ENCODE assay signal across 12 cellular contexts in the genomic region with DNA sequence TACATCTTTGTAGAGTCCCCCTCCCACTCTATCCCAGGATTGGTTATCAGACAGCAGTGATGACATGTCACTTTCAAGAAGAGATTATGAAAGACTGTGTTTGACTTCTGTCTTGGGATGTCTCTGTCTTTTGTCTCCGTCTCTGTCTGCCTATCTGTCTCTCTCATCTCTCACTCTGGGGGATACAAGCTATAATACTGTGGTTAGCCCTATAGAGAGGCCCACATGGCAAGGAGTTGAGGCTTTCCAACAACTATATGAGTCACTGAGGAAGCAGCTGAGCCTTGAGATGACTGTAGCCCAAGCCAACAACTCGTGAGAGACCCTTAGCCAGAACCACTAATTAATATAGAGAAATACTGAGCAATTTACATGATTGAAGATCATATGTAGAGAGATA.
DNase-seq lines count a peak whose midpoint lies in the region; ATAC-seq, FAIRE-seq and TF ChIP-seq lines count a peak whose summit lies in the region.
"Had no signal": no experiment of that assay in that cellular context is flagged by ENCODE, and none has a peak within 500 bp of the region (broad histone marks: within the 10 kb centered on the region; RNA-seq: fewer than 3 reads in every experiment).

No MANE protein-coding gene starts in this region.

- H2AFZ ChIP-seq in smooth muscle cell (ENCODE audit: low read depth) = no peak overlapping the region

- peaks cover 52% of the 10 kb centered on the region for H4K20me1 ChIP-seq in smooth muscle cell (ENCODE audit: low read depth)

- WGBS in smooth muscle cell (ENCODE audit: low lambda C conversion rate) = 7% methylated on average over 2 of the region's 2 CpGs

- ATAC-seq in activated T-cell treated with anti-CD3 and anti-CD28 coated beads, Interleukin-2, amount 50 U/mL, for 4 hours = peak; percentile 44 to 56
- ATAC-seq in HG02798 (IDR thresholded peaks at IDR 0.05; ENCODE audit: poor library complexity, unreplicated experiment) (peak; percentile 38), left colon (no peak)
- ATAC-seq: naive thymus-derived CD4-positive, alpha-beta T cell had no signal

- H3K4me1 Mint-ChIP-seq in activated T-cell treated with anti-CD3 and anti-CD28 coated beads, Interleukin-2, amount 50 U/mL, for 4 hours (ENCODE audit: low read depth) = peaks cover 2% of the 10 kb centered on the region

- peak overlapping the region; percentile 20 for H3K27ac ChIP-seq in smooth muscle cell (ENCODE audit: low read depth)

- H3K79me2 ChIP-seq in smooth muscle cell (ENCODE audit: low read depth) = peaks cover 3% of the 10 kb centered on the region

- no peak overlapping the region for H3K4me3 ChIP-seq in smooth muscle cell

- no peak overlapping the region for H3K4me3 Mint-ChIP-seq in activated T-cell treated with anti-CD3 and anti-CD28 coated beads, Interleukin-2, amount 50 U/mL, for 4 hours
- H3K4me3 Mint-ChIP-seq: activated naive CD8-positive, alpha-beta T cell; endodermal cell; naive thymus-derived CD4-positive, alpha-beta T cell had no signal

- peaks cover 7% of the 10 kb centered on the region for H3K27me3 Mint-ChIP-seq in activated T-cell treated with anti-CD3 and anti-CD28 coated beads, Interleukin-2, amount 50 U/mL, for 4 hours (ENCODE audit: low read depth)

- no peaks in the 10 kb centered on the region for H3K4me1 ChIP-seq in smooth muscle cell (ENCODE audit: low read depth)

- no peaks in the 10 kb centered on the region for H3F3A ChIP-seq in smooth muscle cell (ENCODE audit: low read depth)

- no peaks in the 10 kb centered on the region for H3K9me3 Mint-ChIP-seq in activated T-cell treated with anti-CD3 and anti-CD28 coated beads, Interleukin-2, amount 50 U/mL, for 4 hours
- H3K9me3 Mint-ChIP-seq: endodermal cell had no signal

- no peaks in the 10 kb centered on the region for H3K27me3 ChIP-seq in smooth muscle cell (ENCODE audit: low read depth)

- no peaks in the 10 kb centered on the region for H3K9me3 ChIP-seq in smooth muscle cell (replicated peaks; ENCODE audit: low read depth)

- H3K4me2 ChIP-seq in smooth muscle cell = peak overlapping the region; percentile 29

- no peak overlapping the region for H3K9ac ChIP-seq in smooth muscle cell (ENCODE audit: low read depth)

- TF ChIP-seq CTCF in smooth muscle cell (IDR thresholded peaks at IDR 0.05; ENCODE audit: borderline replicate concordance, insufficient read depth, poor library complexity, severe bottlenecking) = no peak

- intact Hi-C loops in left colon (cut with DNase I, micrococcal nuclease) = no loop called here

- no peaks in the 10 kb centered on the region for H3K36me3 ChIP-seq in smooth muscle cell (ENCODE audit: low read depth)

- H3K36me3 Mint-ChIP-seq in activated T-cell treated with anti-CD3 and anti-CD28 coated beads, Interleukin-2, amount 50 U/mL, for 4 hours (ENCODE audit: insufficient read depth) = no peaks in the 10 kb centered on the region
- H3K36me3 Mint-ChIP-seq: activated naive CD8-positive, alpha-beta T cell; naive thymus-derived CD4-positive, alpha-beta T cell had no signal

- no peak for TF ChIP-seq POLR2A in GM12892 (IDR thresholded peaks at IDR 0.05; ENCODE audit: low read depth, low read length)

- DNase-seq in activated T-cell treated with anti-CD3 and anti-CD28 coated beads, Interleukin-2, amount 50 U/mL, for 4 hours = no peak
- no peak for DNase-seq in activated T-cell treated with anti-CD3 and anti-CD28 coated beads, Interleukin-2, amount 50 U/mL, for 48 hours
- DNase-seq in smooth muscle cell (lab: John Stamatoyannopoulos, UW; ENCODE audit: unreplicated experiment) = no peak
- DNase-seq in left colon = no peak
- DNase-seq in hepatic stellate cell (ENCODE audit: low spot score) = no peak
- DNase-seq in GM12892 (ENCODE audit: insufficient read length) = no peak
- DNase-seq: endodermal cell; naive thymus-derived CD4-positive, alpha-beta T cell; NCI-H1105 had no signal

- no peak for FAIRE-seq in GM12892 (lab: Jason Lieb, UNC)

TF ChIP-seq in PFSK-1, 5 proteins besides CTCF, POLR2A, EP300 and RAD21:
- TF ChIP-seq SIN3A (IDR thresholded peaks at IDR 0.05; ENCODE audit: borderline replicate concordance, insufficient read depth, low read length) (0 out of 2 replicates have a peak, but pooled peaks have one; percentile 33), TAF1 (IDR thresholded peaks at IDR 0.05; ENCODE audit: borderline replicate concordance, insufficient read depth, low read length) (no peak), POLR2AphosphoS5 (IDR thresholded peaks at IDR 0.05; ENCODE audit: low read depth, low read length) (0 out of 2 replicates have a peak, but pooled peaks have one; percentile 25), FOXP2 (optimal IDR thresholded peaks at IDR 0.05; ENCODE audit: borderline replicate concordance, extremely low read depth, extremely low read length, insufficient read depth) (no peak)
- TF ChIP-seq, protein P1, sequence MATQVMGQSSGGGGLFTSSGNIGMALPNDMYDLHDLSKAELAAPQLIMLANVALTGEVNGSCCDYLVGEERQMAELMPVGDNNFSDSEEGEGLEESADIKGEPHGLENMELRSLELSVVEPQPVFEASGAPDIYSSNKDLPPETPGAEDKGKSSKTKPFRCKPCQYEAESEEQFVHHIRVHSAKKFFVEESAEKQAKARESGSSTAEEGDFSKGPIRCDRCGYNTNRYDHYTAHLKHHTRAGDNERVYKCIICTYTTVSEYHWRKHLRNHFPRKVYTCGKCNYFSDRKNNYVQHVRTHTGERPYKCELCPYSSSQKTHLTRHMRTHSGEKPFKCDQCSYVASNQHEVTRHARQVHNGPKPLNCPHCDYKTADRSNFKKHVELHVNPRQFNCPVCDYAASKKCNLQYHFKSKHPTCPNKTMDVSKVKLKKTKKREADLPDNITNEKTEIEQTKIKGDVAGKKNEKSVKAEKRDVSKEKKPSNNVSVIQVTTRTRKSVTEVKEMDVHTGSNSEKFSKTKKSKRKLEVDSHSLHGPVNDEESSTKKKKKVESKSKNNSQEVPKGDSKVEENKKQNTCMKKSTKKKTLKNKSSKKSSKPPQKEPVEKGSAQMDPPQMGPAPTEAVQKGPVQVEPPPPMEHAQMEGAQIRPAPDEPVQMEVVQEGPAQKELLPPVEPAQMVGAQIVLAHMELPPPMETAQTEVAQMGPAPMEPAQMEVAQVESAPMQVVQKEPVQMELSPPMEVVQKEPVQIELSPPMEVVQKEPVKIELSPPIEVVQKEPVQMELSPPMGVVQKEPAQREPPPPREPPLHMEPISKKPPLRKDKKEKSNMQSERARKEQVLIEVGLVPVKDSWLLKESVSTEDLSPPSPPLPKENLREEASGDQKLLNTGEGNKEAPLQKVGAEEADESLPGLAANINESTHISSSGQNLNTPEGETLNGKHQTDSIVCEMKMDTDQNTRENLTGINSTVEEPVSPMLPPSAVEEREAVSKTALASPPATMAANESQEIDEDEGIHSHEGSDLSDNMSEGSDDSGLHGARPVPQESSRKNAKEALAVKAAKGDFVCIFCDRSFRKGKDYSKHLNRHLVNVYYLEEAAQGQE (IDR thresholded peaks at IDR 0.05; ENCODE audit: insufficient read depth in 1 of 2, low read depth in 2 of 2, low read length in 2 of 2) = no peak
